ENCODE assay signal across 10 cellular contexts in genomic region chr18:32301976-32302743, GRCh38.
DNase-seq lines count a peak whose midpoint lies in the region; ATAC-seq, FAIRE-seq and TF ChIP-seq lines count a peak whose summit lies in the region.
"Had no signal": no experiment of that assay in that cellular context is flagged by ENCODE, and none has a peak within 500 bp of the region (broad histone marks: within the 10 kb centered on the region; RNA-seq: fewer than 3 reads in every experiment).

No MANE protein-coding gene starts in this region.

- H3K4me1 ChIP-seq in PC-9 (replicated peaks; ENCODE audit: insufficient read depth) = peaks cover 20% of the 10 kb centered on the region

- ATAC-seq in GM18502 (IDR thresholded peaks at IDR 0.05; ENCODE audit: poor library complexity, unreplicated experiment) = peak; percentile 97
- ATAC-seq in HG02642 (IDR thresholded peaks at IDR 0.05; ENCODE audit: poor library complexity, unreplicated experiment) = peak; percentile 77

- H3K9me2 ChIP-seq in PC-9 (ENCODE audit: insufficient read depth) = no peaks in the 10 kb centered on the region

- H3F3A ChIP-seq in PC-9 (ENCODE audit: insufficient read depth, low read depth) = peaks cover 14% of the 10 kb centered on the region; the same call in 1 of the 2 replicates

- H3K27me3 ChIP-seq in PC-9 (ENCODE audit: insufficient read depth, low read depth) = no peaks in the 10 kb centered on the region

- peak; percentile 93 for FAIRE-seq in islet of Langerhans (lab: Jason Lieb, UNC)
- FAIRE-seq: colon had no signal

- BruUV-seq in PC-9 (replicated peaks; lab: Mats Ljungman, UMichigan) = no TSS peak

- no peaks in the 10 kb centered on the region for H3K36me3 ChIP-seq in PC-9 (ENCODE audit: low read depth)

- H3K27ac ChIP-seq in PC-9 = peak overlapping the region; percentile 84
- H3K27ac ChIP-seq: HL-60 had no signal

- CTCF ChIA-PET in PC-9 (lab: Charles Lee) = interaction anchor here (1.1 kb wide), 1 partner anchor 168 kb away, joined by 6 read pairs; the partner anchor contains the start of gene GAREM1

- no peaks in the 10 kb centered on the region for H3K9me3 ChIP-seq in PC-9 (ENCODE audit: insufficient read depth, low read depth)

- TF ChIP-seq CTCF in PC-9 (conservative IDR thresholded peaks at IDR 0.05) = no peak

- H2AFZ ChIP-seq in PC-9 = no peak overlapping the region

- DNase-seq in PC-9 = peak; percentile 24 to 84
- DNase-seq in NCI-H1105 treated with DMSO at 0.1 percent for 48 hours (lab: John Stamatoyannopoulos, UW) = no peak
- no peak for DNase-seq in NCI-H146 (lab: John Stamatoyannopoulos, UW)
- no peak for DNase-seq in NCI-H345 treated with DMSO at 0.1 percent for 48 hours (lab: John Stamatoyannopoulos, UW; ENCODE audit: unreplicated experiment)
- DNase-seq in hypothalamus (lab: John Stamatoyannopoulos, UW) = no peak

- H4K20me1 ChIP-seq in PC-9 (ENCODE audit: insufficient read depth) = no peaks in the 10 kb centered on the region

- H3K79me2 ChIP-seq in PC-9 (ENCODE audit: low read depth) = peaks cover 3% of the 10 kb centered on the region; the same call in 1 of the 2 replicates

- H3K4me2 ChIP-seq in PC-9 = peak overlapping the region; percentile 55

- H3K4me3 ChIP-seq in PC-9 = no peak overlapping the region

- POLR2A ChIA-PET in PC-9 (lab: Charles Lee; ENCODE audit: unreplicated experiment) = interaction anchor here (0.5 kb wide), 1 partner anchor 144 kb away, joined by 11 read pairs; no protein-coding TSS in a partner anchor

- intact Hi-C loops in PC-9 (cut with micrococcal nuclease; ENCODE audit: unreplicated experiment) = loop anchor here (2.0 kb wide), 1 partner anchor 71 kb away; no protein-coding TSS in a partner anchor

Comparison
In these comparisons a context has a peak if more than half of its experiments do, and no peak if none do; other contexts are left out.
1. DNase-seq: peak in PC-9 (2 of 2); none in NCI-H1105 treated with DMSO at 0.1 percent for 48 hours (single experiment), NCI-H146 (single experiment), NCI-H345 treated with DMSO at 0.1 percent for 48 hours (single experiment) and hypothalamus (0 of 51).